1 cellular context compared by ENCODE assay signal in the genomic region with DNA sequence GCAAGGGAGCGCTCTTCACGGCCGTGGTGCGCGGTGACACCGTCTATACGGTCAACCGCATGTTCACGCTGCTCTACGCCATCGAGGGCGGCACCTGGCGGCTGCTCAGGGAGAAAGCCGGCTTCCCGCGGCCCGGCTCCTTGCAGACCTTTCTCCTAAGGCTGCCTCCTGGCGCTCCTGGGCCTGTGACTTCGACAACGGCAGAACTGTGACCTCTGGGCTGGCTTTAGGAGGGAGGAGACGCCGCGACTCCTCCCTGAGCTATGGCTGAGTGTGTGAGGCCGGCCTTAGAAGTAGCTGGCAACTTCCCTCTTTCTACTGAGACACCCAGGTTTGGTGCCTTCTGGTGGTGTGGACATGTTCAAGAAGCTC.
TF ChIP-seq lines count a peak whose summit lies in the region.

No MANE protein-coding gene starts in this region.

TF ChIP-seq in K562, 482 proteins besides CTCF, POLR2A, EP300 and RAD21 (continued from another document):
- TF ChIP-seq ZNF76 (CRISPR knock-in tag; IDR thresholded peaks at IDR 0.05; ENCODE audit: borderline replicate concordance) (no peak), ZFX (CRISPR knock-in tag; IDR thresholded peaks at IDR 0.05) (0 out of 2 replicates have a peak, but pooled peaks have one; percentile 15)
- TF ChIP-seq, protein P1, sequence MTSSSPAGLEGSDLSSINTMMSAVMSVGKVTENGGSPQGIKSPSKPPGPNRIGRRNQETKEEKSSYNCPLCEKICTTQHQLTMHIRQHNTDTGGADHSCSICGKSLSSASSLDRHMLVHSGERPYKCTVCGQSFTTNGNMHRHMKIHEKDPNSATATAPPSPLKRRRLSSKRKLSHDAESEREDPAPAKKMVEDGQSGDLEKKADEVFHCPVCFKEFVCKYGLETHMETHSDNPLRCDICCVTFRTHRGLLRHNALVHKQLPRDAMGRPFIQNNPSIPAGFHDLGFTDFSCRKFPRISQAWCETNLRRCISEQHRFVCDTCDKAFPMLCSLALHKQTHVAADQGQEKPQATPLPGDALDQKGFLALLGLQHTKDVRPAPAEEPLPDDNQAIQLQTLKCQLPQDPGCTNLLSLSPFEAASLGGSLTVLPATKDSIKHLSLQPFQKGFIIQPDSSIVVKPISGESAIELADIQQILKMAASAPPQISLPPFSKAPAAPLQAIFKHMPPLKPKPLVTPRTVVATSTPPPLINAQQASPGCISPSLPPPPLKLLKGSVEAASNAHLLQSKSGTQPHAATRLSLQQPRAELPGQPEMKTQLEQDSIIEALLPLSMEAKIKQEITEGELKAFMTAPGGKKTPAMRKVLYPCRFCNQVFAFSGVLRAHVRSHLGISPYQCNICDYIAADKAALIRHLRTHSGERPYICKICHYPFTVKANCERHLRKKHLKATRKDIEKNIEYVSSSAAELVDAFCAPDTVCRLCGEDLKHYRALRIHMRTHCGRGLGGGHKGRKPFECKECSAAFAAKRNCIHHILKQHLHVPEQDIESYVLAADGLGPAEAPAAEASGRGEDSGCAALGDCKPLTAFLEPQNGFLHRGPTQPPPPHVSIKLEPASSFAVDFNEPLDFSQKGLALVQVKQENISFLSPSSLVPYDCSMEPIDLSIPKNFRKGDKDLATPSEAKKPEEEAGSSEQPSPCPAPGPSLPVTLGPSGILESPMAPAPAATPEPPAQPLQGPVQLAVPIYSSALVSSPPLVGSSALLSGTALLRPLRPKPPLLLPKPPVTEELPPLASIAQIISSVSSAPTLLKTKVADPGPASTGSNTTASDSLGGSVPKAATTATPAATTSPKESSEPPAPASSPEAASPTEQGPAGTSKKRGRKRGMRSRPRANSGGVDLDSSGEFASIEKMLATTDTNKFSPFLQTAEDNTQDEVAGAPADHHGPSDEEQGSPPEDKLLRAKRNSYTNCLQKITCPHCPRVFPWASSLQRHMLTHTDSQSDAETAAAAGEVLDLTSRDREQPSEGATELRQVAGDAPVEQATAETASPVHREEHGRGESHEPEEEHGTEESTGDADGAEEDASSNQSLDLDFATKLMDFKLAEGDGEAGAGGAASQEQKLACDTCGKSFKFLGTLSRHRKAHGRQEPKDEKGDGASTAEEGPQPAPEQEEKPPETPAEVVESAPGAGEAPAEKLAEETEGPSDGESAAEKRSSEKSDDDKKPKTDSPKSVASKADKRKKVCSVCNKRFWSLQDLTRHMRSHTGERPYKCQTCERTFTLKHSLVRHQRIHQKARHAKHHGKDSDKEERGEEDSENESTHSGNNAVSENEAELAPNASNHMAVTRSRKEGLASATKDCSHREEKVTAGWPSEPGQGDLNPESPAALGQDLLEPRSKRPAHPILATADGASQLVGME (CRISPR knock-in tag; IDR thresholded peaks at IDR 0.05): no peak
